Comparison of ENCODE assay signal across 16 cellular contexts in genomic region chr4:1842339-1842895, GRCh38. TPM values are rescaled to one million over a fixed set of nuclear protein-coding genes. Genes with fewer than 3 reads are reported as not detected.
DNase-seq lines count a peak whose midpoint lies in the region; ATAC-seq and TF ChIP-seq lines count a peak whose summit lies in the region.
"Had no signal": no experiment of that assay in that cellular context is flagged by ENCODE, and none has a peak within 500 bp of the region (broad histone marks: within the 10 kb centered on the region; RNA-seq: fewer than 3 reads in every experiment).

No MANE protein-coding gene starts in this region.

- no peak overlapping the region for H3K27ac Mint-ChIP-seq in WTC11
- H3K27ac Mint-ChIP-seq: activated CD4-positive, alpha-beta T cell treated with anti-CD3 and anti-CD28 coated beads, Interleukin-2, amount 10 ng/mL, durations not matched to agents 24 days and 14 days; activated naive CD8-positive, alpha-beta T cell treated with anti-CD3 and anti-CD28 coated beads, Interleukin-2, amount 50 U/mL, for 24 hours had no signal

- H3K9me3 Mint-ChIP-seq in WTC11: no peaks in the 10 kb centered on the region
- H3K9me3 Mint-ChIP-seq: activated CD4-positive, alpha-beta T cell treated with anti-CD3 and anti-CD28 coated beads, Interleukin-2, amount 10 ng/mL, durations not matched to agents 24 days and 14 days; activated naive CD8-positive, alpha-beta T cell treated with anti-CD3 and anti-CD28 coated beads, Interleukin-2, amount 50 U/mL, for 24 hours; activated T-cell treated with anti-CD3 and anti-CD28 coated beads, Interleukin-2, amount 50 U/mL, for 4 hours had no signal

- CTCF ChIA-PET in SK-N-SH (lab: Yijun Ruan, JAX): interaction anchor here (0.6 to 0.7 kb wide), 2 partner anchors 48 to 83 kb away, joined by 3 read pairs; no protein-coding TSS in a partner anchor
- CTCF ChIA-PET in WTC11 (lab: Charles Lee): interaction anchor here (0.6 to 2.8 kb wide), 9 partner anchors 9 to 251 kb away, joined by 3 to 14 read pairs (median 3); partner anchors contain the start of gene LETM1

- no peak overlapping the region for H3K4me3 Mint-ChIP-seq in WTC11
- H3K4me3 Mint-ChIP-seq: activated CD4-positive, alpha-beta T cell treated with anti-CD3 and anti-CD28 coated beads, Interleukin-2, amount 10 ng/mL, durations not matched to agents 24 days and 14 days; activated naive CD8-positive, alpha-beta T cell treated with anti-CD3 and anti-CD28 coated beads, Interleukin-2, amount 50 U/mL, for 24 hours; activated T-cell treated with anti-CD3 and anti-CD28 coated beads, Interleukin-2, amount 50 U/mL, for 4 hours had no signal

- peaks cover 35% of the 10 kb centered on the region for H3K36me3 Mint-ChIP-seq in WTC11

- no peak overlapping the region for H2AFZ ChIP-seq in SK-N-SH (ENCODE audit: low read depth)

- WGBS in SK-N-SH (ENCODE audit: low lambda C conversion rate): 93% methylated on average over 8 of the region's 13 CpGs
- WGBS in heart left ventricle, 4 donors: 72 to 82% (median 75%) methylated on average over 12 to 13 of the region's 13 CpGs

- no peaks in the 10 kb centered on the region for H3K27me3 Mint-ChIP-seq in WTC11 (ENCODE audit: low read depth)
- H3K27me3 Mint-ChIP-seq: activated CD4-positive, alpha-beta T cell treated with anti-CD3 and anti-CD28 coated beads, Interleukin-2, amount 10 ng/mL, durations not matched to agents 24 days and 14 days; activated naive CD8-positive, alpha-beta T cell treated with anti-CD3 and anti-CD28 coated beads, Interleukin-2, amount 50 U/mL, for 24 hours had no signal

- TF ChIP-seq POLR2A in heart left ventricle (IDR thresholded peaks at IDR 0.05): no peak

- H3K4me1 ChIP-seq in SK-N-SH (ENCODE audit: control insufficient read depth in 1 of 2, insufficient read depth in 2 of 2, low read depth in 1 of 2, low read length in 1 of 2) (no peaks in the 10 kb centered on the region), heart left ventricle (peaks cover 0 to 28% (median 16%) of the 10 kb centered on the region in 12 donors)

- H3K27ac ChIP-seq in SK-N-SH (ENCODE audit: low read depth in 2 of 2, low read length in 1 of 2): no peak overlapping the region
- peak overlapping the region in 2 of 12 donors; percentile 69 for H3K27ac ChIP-seq in heart left ventricle
- H3K27ac ChIP-seq: 22Rv1, BLaER1, ovary had no signal

- H3K79me2 ChIP-seq in SK-N-SH (ENCODE audit: insufficient read depth): peaks cover 62% of the 10 kb centered on the region

- TF ChIP-seq CTCF in SK-N-SH (IDR thresholded peaks at IDR 0.05) (no peak), WTC11 (IDR thresholded peaks at IDR 0.05) (no peak), heart left ventricle (IDR thresholded peaks at IDR 0.05) (no peak), retinal pigment epithelial cell (conservative IDR thresholded peaks at IDR 0.05; ENCODE audit: low read depth, low read length) (peak; percentile 13), GM10266 (IDR thresholded peaks at IDR 0.05; ENCODE audit: control insufficient read depth, insufficient read depth, low read depth, missing control alignments) (no peak)

- H3K9me2 ChIP-seq in SK-N-SH: no peaks in the 10 kb centered on the region

- no peak overlapping the region for H3K4me2 ChIP-seq in SK-N-SH

- DNase-seq in SK-N-SH: no peak
- peak; percentile 58 for DNase-seq in WTC11 (ENCODE audit: low spot score)
- DNase-seq in heart left ventricle: no peak
- DNase-seq in retinal pigment epithelial cell (ENCODE audit: low read depth): no peak
- no peak for DNase-seq in dedifferentiated amniotic fluid mesenchymal stem cell (ENCODE audit: extremely low spot score)
- DNase-seq in GM10266 (ENCODE audit: extremely low spot score): no peak
- no peak for DNase-seq in NCI-H2196 treated with DMSO at 0.1 percent for 48 hours (lab: John Stamatoyannopoulos, UW; ENCODE audit: unreplicated experiment)
- DNase-seq: activated CD4-positive, alpha-beta T cell treated with anti-CD3 and anti-CD28 coated beads, Interleukin-2, amount 10 ng/mL, durations not matched to agents 24 days and 14 days; activated naive CD8-positive, alpha-beta T cell treated with anti-CD3 and anti-CD28 coated beads, Interleukin-2, amount 50 U/mL, for 24 hours; activated T-cell treated with anti-CD3 and anti-CD28 coated beads, Interleukin-2, amount 50 U/mL, for 4 hours; Karpas-422; NCI-H1105 had no signal

- no peak overlapping the region for H3K4me3 ChIP-seq in SK-N-SH (ENCODE audit: low read depth in 2 of 2, low read length in 1 of 2)
- no peak overlapping the region for H3K4me3 ChIP-seq in heart left ventricle
- no peak overlapping the region for H3K4me3 ChIP-seq in retinal pigment epithelial cell (ENCODE audit: low read length)
- H3K4me3 ChIP-seq: BLaER1, ovary had no signal

- peaks cover 8% of the 10 kb centered on the region; the same call in 1 of the 2 replicates for H4K20me1 ChIP-seq in SK-N-SH (ENCODE audit: insufficient read depth)

- ATAC-seq in SK-N-SH treated with all-trans-retinoic acid at 6 μM for 48 hours (peak; percentile 38), WTC11 (peak; percentile 80), heart left ventricle (peak in 3 of 4 donors; percentile 2 to 29 (median 25))
- ATAC-seq: activated naive CD8-positive, alpha-beta T cell treated with anti-CD3 and anti-CD28 coated beads, Interleukin-2, amount 50 U/mL, for 24 hours; activated T-cell treated with anti-CD3 and anti-CD28 coated beads, Interleukin-2, amount 50 U/mL, for 4 hours had no signal

- intact Hi-C loops in heart left ventricle (cut with DNase I): loop anchor here in 2 of 10 donors (2.0 to 5.0 kb wide), 2 partner anchors 40 to 56 kb away; no protein-coding TSS in a partner anchor

- H3K4me1 Mint-ChIP-seq in WTC11: no peaks in the 10 kb centered on the region
- H3K4me1 Mint-ChIP-seq: activated naive CD8-positive, alpha-beta T cell treated with anti-CD3 and anti-CD28 coated beads, Interleukin-2, amount 50 U/mL, for 24 hours had no signal

- H3K36me3 ChIP-seq in SK-N-SH (replicated peaks in 1 of 2; ENCODE audit: control insufficient read depth in 1 of 2, insufficient read depth in 2 of 2, low read length in 1 of 2) (peaks cover 31 to 43% of the 10 kb centered on the region in 2 experiments), heart left ventricle (peaks cover 0 to 95% (median 62%) of the 10 kb centered on the region in 9 donors)
- H3K36me3 ChIP-seq: ovary had no signal

- TF ChIP-seq RAD21 in SK-N-SH (IDR thresholded peaks at IDR 0.05; ENCODE audit: low read length): no peak

- H3K9me3 ChIP-seq in SK-N-SH (no peaks in the 10 kb centered on the region), heart left ventricle (no peaks in the 10 kb centered on the region)
- H3K9me3 ChIP-seq: BLaER1, ovary had no signal

- no peaks in the 10 kb centered on the region for H3K27me3 ChIP-seq in SK-N-SH (ENCODE audit: insufficient read depth)
- H3K27me3 ChIP-seq in heart left ventricle: no peaks in the 10 kb centered on the region
- H3K27me3 ChIP-seq: BLaER1, ovary had no signal

- no peak overlapping the region for H3K9ac ChIP-seq in SK-N-SH
- H3K9ac ChIP-seq: BLaER1 had no signal

- TF ChIP-seq EP300 in SK-N-SH (IDR thresholded peaks at IDR 0.05; ENCODE audit: borderline replicate concordance in 1 of 2, low read depth in 1 of 2, low read length in 1 of 2): no peak

- no peaks in the 10 kb centered on the region for H3F3A ChIP-seq in SK-N-SH (replicated peaks; ENCODE audit: insufficient read depth)

- POLR2A ChIA-PET in SK-N-SH (lab: Yijun Ruan, JAX) (no interaction called here), WTC11 (lab: Charles Lee) (no interaction called here)

TF ChIP-seq in SK-N-SH treated with all-trans-retinoic acid at 6 μM for 48 hours, 23 proteins besides CTCF, POLR2A, EP300 and RAD21 (continues in another document):
- no peak for TF ChIP-seq ESRRG (CRISPR knock-in tag; IDR thresholded peaks at IDR 0.05)
- no peak for TF ChIP-seq RARB (CRISPR knock-in tag; IDR thresholded peaks at IDR 0.05)
- TF ChIP-seq PPARA (CRISPR knock-in tag; IDR thresholded peaks at IDR 0.05; ENCODE audit: borderline replicate concordance): no peak
- TF ChIP-seq SNAI2 (CRISPR knock-in tag; IDR thresholded peaks at IDR 0.05): no peak
- no peak for TF ChIP-seq CSDC2 (CRISPR knock-in tag; IDR thresholded peaks at IDR 0.05)

TF ChIP-seq in SK-N-SH, 30 proteins besides CTCF, POLR2A, EP300 and RAD21:
- TF ChIP-seq MEF2A (IDR thresholded peaks at IDR 0.05; ENCODE audit: borderline replicate concordance, low read depth): no peak
TF ChIP-seq in SK-N-SH: peak in this region for 0.

TF ChIP-seq in WTC11, 78 proteins besides CTCF, POLR2A, EP300 and RAD21 (continues in another document):
- TF ChIP-seq EMX1 (CRISPR knock-in tag; IDR thresholded peaks at IDR 0.05): no peak
- TF ChIP-seq ZNF671 (CRISPR knock-in tag; IDR thresholded peaks at IDR 0.05): no peak
- TF ChIP-seq ZBTB43 (CRISPR knock-in tag; IDR thresholded peaks at IDR 0.05): no peak
- no peak for TF ChIP-seq FOXK1 (CRISPR knock-in tag; IDR thresholded peaks at IDR 0.05)

RNA-seq across cellular contexts. Expression of gene LETM1, which starts 13.5 kb away (rescaled TPM):
- polyA plus RNA-seq in SK-N-SH (2012; rRNA removed) (25.8 and 26.7 TPM in 2 replicates), heart left ventricle (10 to 100 TPM; 22.1 to 47.4 TPM)
- 9.3 and 12.6 TPM in 2 replicates for polyA plus RNA-seq in SK-N-SH (2012; cell fraction: cytosol; rRNA removed)
- polyA plus RNA-seq in SK-N-SH (2012; cell fraction: nucleus; rRNA removed): 72.8 and 106 TPM in 2 replicates
- total RNA-seq in WTC11 (2021) (45.0 to 66.7 TPM (median 47.7 TPM) in 3 replicates), heart left ventricle (10 to 100 TPM; 35.0 to 54.7 (median 43.4) TPM)

RNA-seq across cellular contexts. Expression of gene NSD2, which starts 28.8 kb away (rescaled TPM):
- polyA plus RNA-seq in SK-N-SH (2012; rRNA removed) (28.0 and 34.2 TPM in 2 replicates), heart left ventricle (10 to 100 TPM; 11.4 to 19.0 TPM)
- 20.4 and 23.3 TPM in 2 replicates for polyA plus RNA-seq in SK-N-SH (2012; cell fraction: cytosol; rRNA removed)
- polyA plus RNA-seq in SK-N-SH (2012; cell fraction: nucleus; rRNA removed): 72.9 and 92.5 TPM in 2 replicates
- total RNA-seq in WTC11 (2021) (113 to 128 TPM (median 119 TPM) in 3 replicates), heart left ventricle (10 to 100 TPM; 27.4 to 63.3 (median 40.5) TPM)

RNA-seq across cellular contexts. Expression of gene FGFR3, which starts 49.3 kb away (rescaled TPM):
- polyA plus RNA-seq in SK-N-SH (2012; rRNA removed): 0.62 and 1.1 TPM in 2 replicates
- polyA plus RNA-seq in SK-N-SH (2012; cell fraction: cytosol; rRNA removed): 0.37 and 0.69 TPM in 2 replicates
- polyA plus RNA-seq in SK-N-SH (2012; cell fraction: nucleus; rRNA removed): 2.3 and 2.7 TPM in 2 replicates
- total RNA-seq in WTC11 (2021): 18.2 to 19.9 TPM (median 19.7 TPM) in 3 replicates
- 1 to 10 TPM; 1.2 to 4.6 (median 2.3) TPM for total RNA-seq in heart left ventricle
- polyA plus RNA-seq in heart left ventricle: 1 to 10 TPM; 1.1 to 2.8 TPM

Comparison
In these comparisons a context has a peak if more than half of its experiments do, and no peak if none do; other contexts are left out.
1. ATAC-seq: peak in every context shown above with its lines; median percentile 80 in WTC11; 38 in SK-N-SH treated with all-trans-retinoic acid at 6 μM for 48 hours; 25 in heart left ventricle.